1 cellular context compared by ENCODE assay signal in genomic region chrX:69493193-69493592, GRCh38.
TF ChIP-seq lines count a peak whose summit lies in the region.

No MANE protein-coding gene starts in this region.

TF ChIP-seq in GM23338, 12 proteins besides CTCF, POLR2A, EP300 and RAD21 (continued from another document):
- no peak for TF ChIP-seq ZNF462 (CRISPR knock-in tag; IDR thresholded peaks at IDR 0.05)
- no peak for TF ChIP-seq ZNF331 (CRISPR knock-in tag; IDR thresholded peaks at IDR 0.05; ENCODE audit: low read depth)
- TF ChIP-seq ETS1 (IDR thresholded peaks at IDR 0.05): no peak
- no peak for TF ChIP-seq STAT1 (IDR thresholded peaks at IDR 0.05; ENCODE audit: unreplicated experiment)
- TF ChIP-seq ZNF114 (CRISPR knock-in tag; IDR thresholded peaks at IDR 0.05): no peak
TF ChIP-seq in GM23338: peak in this region for 0.
